11 cellular contexts compared by ENCODE assay signal in the genomic region with DNA sequence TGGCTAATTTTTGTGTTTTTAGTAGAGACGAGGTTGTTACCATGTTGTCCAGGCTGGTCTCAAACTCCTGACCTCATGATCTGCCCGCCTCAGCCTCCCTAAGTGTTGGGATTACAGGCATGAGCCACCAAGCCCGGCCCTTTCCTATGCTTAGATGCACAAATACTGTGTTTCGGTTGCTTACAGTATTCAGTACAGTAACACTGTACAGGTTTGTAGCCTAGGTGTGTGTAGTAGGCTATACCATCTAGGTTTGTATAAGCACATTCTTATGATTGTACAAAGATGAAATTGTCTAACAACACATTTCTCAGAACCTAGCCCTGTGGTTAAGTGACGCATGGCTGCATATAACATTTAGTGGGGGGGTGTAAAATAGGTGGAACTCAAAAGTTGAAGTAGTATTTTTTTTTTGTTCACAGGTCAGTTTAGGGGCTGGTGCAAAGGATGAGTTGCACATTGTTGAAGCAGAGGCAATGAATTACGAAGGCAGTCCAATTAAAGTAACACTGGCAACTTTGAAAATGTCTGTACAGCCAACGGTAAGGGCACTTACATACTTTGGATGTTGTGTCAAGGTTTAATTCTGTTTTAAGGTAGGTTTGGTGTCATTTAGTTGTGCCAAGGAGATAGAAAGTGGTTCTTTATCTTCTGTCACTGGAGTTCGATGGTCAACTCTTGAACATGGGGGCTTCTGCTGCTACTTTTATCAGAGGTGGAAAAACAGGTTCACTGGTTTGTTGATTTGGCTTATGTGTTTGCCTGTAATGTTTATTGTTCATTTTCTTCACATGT. TPM values are rescaled to one million over a fixed set of nuclear protein-coding genes. Genes with fewer than 3 reads are reported as not detected.
DNase-seq lines count a peak whose midpoint lies in the region; ATAC-seq and TF ChIP-seq lines count a peak whose summit lies in the region.
"Had no signal": no experiment of that assay in that cellular context is flagged by ENCODE, and none has a peak within 500 bp of the region (broad histone marks: within the 10 kb centered on the region; RNA-seq: fewer than 3 reads in every experiment).

No MANE protein-coding gene starts in this region.

- H3K4me3 Mint-ChIP-seq in MCF 10A (ENCODE audit: unreplicated experiment), result peak overlapping the region; percentile 99
- H3K4me3 Mint-ChIP-seq in stimulated activated naive B cell treated with anti-CD40 and anti-IgM and Interleukin-4, amounts not matched to agents 10 μg/mL and 1 μg/mL and 100 μg/mL, for 72 hours, result peak overlapping the region; percentile 78 to 94

- H3K9ac ChIP-seq in SK-N-MC (ENCODE audit: insufficient read length), result peak overlapping the region; percentile 99

- CTCF ChIA-PET in MCF 10A (lab: Yijun Ruan, JAX), result interaction anchor here (0.7 kb wide), 2 partner anchors 430 to 1968 kb away, joined by 3 read pairs; no protein-coding TSS in a partner anchor

- DNase-seq in MCF 10A (ENCODE audit: unreplicated experiment) (no peak), breast epithelium (ENCODE audit: low spot score in 2 of 2) (no peak), SK-N-MC (ENCODE audit: low read depth, low spot score) (no peak), fibroblast of the aortic adventitia (ENCODE audit: low read depth) (no peak), NCI-H146 (lab: John Stamatoyannopoulos, UW) (no peak), caudate nucleus (lab: John Stamatoyannopoulos, UW) (no peak)
- no peak for DNase-seq in stimulated activated naive B cell treated with anti-CD40 and anti-IgM and Interleukin-4, amounts not matched to agents 10 μg/mL and 1 μg/mL and 100 μg/mL, for 72 hours
- DNase-seq: kidney glomerular epithelial cell, testis had no signal

- H3K9me3 Mint-ChIP-seq in MCF 10A (ENCODE audit: unreplicated experiment), result no peaks in the 10 kb centered on the region
- no peaks in the 10 kb centered on the region for H3K9me3 Mint-ChIP-seq in stimulated activated naive B cell treated with anti-CD40 and anti-IgM and Interleukin-4, amounts not matched to agents 10 μg/mL and 1 μg/mL and 100 μg/mL, for 72 hours

- POLR2A ChIA-PET in MCF 10A (lab: Yijun Ruan, JAX), result interaction anchor here (3.5 to 4.9 kb wide), 3 partner anchors 9 to 23 kb away, joined by 29 to 38 read pairs (median 35); no protein-coding TSS in a partner anchor

- ATAC-seq in stimulated activated naive B cell treated with anti-CD40 and anti-IgM and Interleukin-4, amounts not matched to agents 10 μg/mL and 1 μg/mL and 100 μg/mL, for 72 hours (replicated peaks), result no peak
- ATAC-seq in GM21528 (IDR thresholded peaks at IDR 0.05; ENCODE audit: low FRiP score, unreplicated experiment), result no peak

- no peaks in the 10 kb centered on the region for H3K27me3 ChIP-seq in breast epithelium
- H3K27me3 ChIP-seq: testis had no signal

- peaks cover 91% of the 10 kb centered on the region for H3K36me3 Mint-ChIP-seq in MCF 10A (ENCODE audit: insufficient read depth, unreplicated experiment)
- peaks cover 59 to 67% of the 10 kb centered on the region in 2 donors for H3K36me3 Mint-ChIP-seq in stimulated activated naive B cell treated with anti-CD40 and anti-IgM and Interleukin-4, amounts not matched to agents 10 μg/mL and 1 μg/mL and 100 μg/mL, for 72 hours

- BruUV-seq in MCF 10A (replicated peaks; lab: Mats Ljungman, UMichigan), result no TSS peak

- peak overlapping the region in 1 of 3 donors; percentile 14 for H3K4me3 ChIP-seq in breast epithelium
- peak overlapping the region; percentile 81 for H3K4me3 ChIP-seq in SK-N-MC
- peak overlapping the region; percentile 46 for H3K4me3 ChIP-seq in fibroblast of the aortic adventitia (ENCODE audit: low read depth, low read length)
- H3K4me3 ChIP-seq: testis had no signal

- H3K4me1 Mint-ChIP-seq in MCF 10A (ENCODE audit: insufficient read depth, unreplicated experiment), result peaks cover 49% of the 10 kb centered on the region
- H3K4me1 Mint-ChIP-seq in stimulated activated naive B cell treated with anti-CD40 and anti-IgM and Interleukin-4, amounts not matched to agents 10 μg/mL and 1 μg/mL and 100 μg/mL, for 72 hours, result peaks cover 28 to 74% of the 10 kb centered on the region in 2 donors

- intact Hi-C loops in MCF 10A (cut with micrococcal nuclease) (no loop called here), breast epithelium (cut with DNase I; ENCODE audit: low total_unique reads) (no loop called here)

- no peaks in the 10 kb centered on the region for H3K4me1 ChIP-seq in breast epithelium

- H3K36me3 ChIP-seq in breast epithelium (no peaks in the 10 kb centered on the region), SK-N-MC (ENCODE audit: insufficient read depth, low read length) (peaks cover 79% of the 10 kb centered on the region)

- H3K9me3 ChIP-seq in breast epithelium (no peaks in the 10 kb centered on the region), SK-N-MC (ENCODE audit: low read depth, low read length) (no peaks in the 10 kb centered on the region)
- H3K9me3 ChIP-seq: testis had no signal

- peak overlapping the region; percentile 99 for H3K27ac Mint-ChIP-seq in MCF 10A (ENCODE audit: low read depth, unreplicated experiment)
- peak overlapping the region; percentile 91 for H3K27ac Mint-ChIP-seq in stimulated activated naive B cell treated with anti-CD40 and anti-IgM and Interleukin-4, amounts not matched to agents 10 μg/mL and 1 μg/mL and 100 μg/mL, for 72 hours

- TF ChIP-seq CTCF in MCF 10A (IDR thresholded peaks at IDR 0.05; ENCODE audit: unreplicated experiment) (no peak), breast epithelium (IDR thresholded peaks at IDR 0.05) (no peak), fibroblast of the aortic adventitia (IDR thresholded peaks at IDR 0.05; ENCODE audit: insufficient read depth, low read length) (no peak)

- no peak for TF ChIP-seq POLR2A in breast epithelium (IDR thresholded peaks at IDR 0.05)

- H3K27me3 Mint-ChIP-seq in MCF 10A (ENCODE audit: insufficient read depth, unreplicated experiment), result no peaks in the 10 kb centered on the region
- peaks cover 0 to 4% of the 10 kb centered on the region in 2 donors for H3K27me3 Mint-ChIP-seq in stimulated activated naive B cell treated with anti-CD40 and anti-IgM and Interleukin-4, amounts not matched to agents 10 μg/mL and 1 μg/mL and 100 μg/mL, for 72 hours

- H3K27ac ChIP-seq in breast epithelium (no peak overlapping the region), SK-N-MC (no peak overlapping the region), caudate nucleus (ENCODE audit: low read depth, low read length) (no peak overlapping the region)
- H3K27ac ChIP-seq: testis had no signal

RNA-seq across cellular contexts. Expression of a gene that starts 3.4 kb away (rescaled TPM):
- 3,249 and 4,548 TPM in 2 replicates for total RNA-seq in MCF 10A (2022)
- total RNA-seq in breast epithelium, result 100 to 1,000 TPM; 582 to 739 (median 669) TPM
- total RNA-seq in fibroblast of the aortic adventitia (ENCODE audit: low replicate concordance), result 1,373 and 6,496 TPM in 2 replicates

RNA-seq across cellular contexts. Expression of a gene that starts 28.4 kb away (rescaled TPM):
- total RNA-seq in MCF 10A (2022) (not detected in 2 replicates), breast epithelium (1 to 10 TPM in 1 of 3 donors, under 1 TPM in 2; 0.16 to 1.6 (median 0.33) TPM), fibroblast of the aortic adventitia (ENCODE audit: low replicate concordance) (0.54 TPM in 1 of 2 replicates, not detected in the other)
- total RNA-seq: bronchial epithelial cell had no signal
